Comparison of ENCODE assay signal across 26 cellular contexts in genomic region chr3:16199769-16200168, GRCh38. TPM values are rescaled to one million over a fixed set of nuclear protein-coding genes. Genes with fewer than 3 reads are reported as not detected.
"Had no signal": no experiment of that assay in that cellular context is flagged by ENCODE, and none has a peak within 500 bp of the region (broad histone marks: within the 10 kb centered on the region; RNA-seq: fewer than 3 reads in every experiment).

No MANE protein-coding gene starts in this region.

- H3K36me3 ChIP-seq: breast epithelium, left lung, lower lobe of right lung, vagina had no signal

- ATAC-seq: activated CD4-positive, CD25-positive, alpha-beta regulatory T cell treated with anti-CD3 and anti-CD28 coated beads, Interleukin-2, amount 50 U/mL, for 24 hours; activated CD8-positive, alpha-beta memory T cell treated with anti-CD3 and anti-CD28 coated beads, Interleukin-2, amount 10 ng/mL, durations not matched to agents 7 days and 5 days; activated CD8-positive, alpha-beta T cell treated with anti-CD3 and anti-CD28 coated beads, Interleukin-2, amount 10 ng/mL, durations not matched to agents 7 days and 5 days; left lung; lower lobe of right lung; natural killer cell; right cardiac atrium had no signal

- H3K4me3 Mint-ChIP-seq: activated CD4-positive, alpha-beta T cell treated with anti-CD3 and anti-CD28 coated beads, Interleukin-2, amount 10 ng/mL, durations not matched to agents 24 days and 14 days; activated CD8-positive, alpha-beta memory T cell treated with anti-CD3 and anti-CD28 coated beads, Interleukin-2, amount 10 ng/mL, durations not matched to agents 7 days and 5 days; activated CD8-positive, alpha-beta T cell treated with anti-CD3 and anti-CD28 coated beads, Interleukin-2, amount 10 ng/mL, durations not matched to agents 7 days and 5 days; activated naive CD4-positive, alpha-beta T cell treated with anti-CD3 and anti-CD28 coated beads, Interleukin-2, amount 50 U/mL, for 24 hours; central memory CD8-positive, alpha-beta T cell; natural killer cell; T-helper 1 cell treated with Interleukin-12 subunit alpha and Interleukin-12 subunit beta and Interleukin-4 antibody, amounts not matched to agents 30 μg/mL and 1 μg/mL, for 36 hours had no signal

- H3K9me3 Mint-ChIP-seq: activated CD4-positive, alpha-beta T cell treated with anti-CD3 and anti-CD28 coated beads, Interleukin-2, amount 10 ng/mL, durations not matched to agents 24 days and 14 days; activated naive CD4-positive, alpha-beta T cell treated with anti-CD3 and anti-CD28 coated beads, Interleukin-2, amount 50 U/mL, for 24 hours; central memory CD8-positive, alpha-beta T cell; natural killer cell; T-helper 1 cell treated with Interleukin-12 subunit alpha and Interleukin-12 subunit beta and Interleukin-4 antibody, amounts not matched to agents 30 μg/mL and 1 μg/mL, for 36 hours had no signal

- H3K4me1 ChIP-seq: breast epithelium, left lung, lower lobe of right lung, stomach, thyroid gland, upper lobe of left lung, vagina had no signal

- H3K4me1 Mint-ChIP-seq: activated naive CD4-positive, alpha-beta T cell treated with anti-CD3 and anti-CD28 coated beads, Interleukin-2, amount 50 U/mL, for 24 hours; central memory CD8-positive, alpha-beta T cell; natural killer cell had no signal

- H3K4me3 ChIP-seq: breast epithelium, left lung, lower lobe of right lung, stomach, thyroid gland, upper lobe of left lung, vagina had no signal

- DNase-seq: activated CD4-positive, alpha-beta T cell treated with anti-CD3 and anti-CD28 coated beads, Interleukin-2, amount 10 ng/mL, durations not matched to agents 24 days and 14 days; activated CD8-positive, alpha-beta memory T cell treated with anti-CD3 and anti-CD28 coated beads, Interleukin-2, amount 10 ng/mL, durations not matched to agents 7 days and 5 days; activated CD8-positive, alpha-beta T cell treated with anti-CD3 and anti-CD28 coated beads, Interleukin-2, amount 10 ng/mL, durations not matched to agents 7 days and 5 days; activated gamma-delta T cell treated with Interleukin-2 at 50 U/mL for 16 hours; dermis blood vessel endothelial cell; effector CD8-positive, alpha-beta T cell; left lung; lower lobe of right lung; mesenchymal stem cell; natural killer cell; posterior cingulate gyrus; right cardiac atrium; stimulated activated CD4-positive, alpha-beta T cell treated with anti-CD3 and anti-CD28 coated beads, Interleukin-4, amount 100 ng/mL, for 1 hour; stomach; T-helper 9 cell; thyroid gland; upper lobe of left lung had no signal

- H3K27me3 ChIP-seq: breast epithelium, left lung, thyroid gland, upper lobe of left lung, vagina had no signal

- H3K9me3 ChIP-seq: breast epithelium, left lung, lower lobe of right lung, stomach, thyroid gland, upper lobe of left lung, vagina had no signal

- H3K27ac Mint-ChIP-seq: activated CD4-positive, alpha-beta T cell treated with anti-CD3 and anti-CD28 coated beads, Interleukin-2, amount 10 ng/mL, durations not matched to agents 24 days and 14 days; activated CD8-positive, alpha-beta memory T cell treated with anti-CD3 and anti-CD28 coated beads, Interleukin-2, amount 10 ng/mL, durations not matched to agents 7 days and 5 days; activated CD8-positive, alpha-beta T cell treated with anti-CD3 and anti-CD28 coated beads, Interleukin-2, amount 10 ng/mL, durations not matched to agents 7 days and 5 days; activated naive CD4-positive, alpha-beta T cell treated with anti-CD3 and anti-CD28 coated beads, Interleukin-2, amount 50 U/mL, for 24 hours; natural killer cell; T-helper 1 cell treated with Interleukin-12 subunit alpha and Interleukin-12 subunit beta and Interleukin-4 antibody, amounts not matched to agents 30 μg/mL and 1 μg/mL, for 36 hours had no signal

- H3K36me3 Mint-ChIP-seq: activated CD8-positive, alpha-beta memory T cell treated with anti-CD3 and anti-CD28 coated beads, Interleukin-2, amount 10 ng/mL, durations not matched to agents 7 days and 5 days; activated naive CD4-positive, alpha-beta T cell treated with anti-CD3 and anti-CD28 coated beads, Interleukin-2, amount 50 U/mL, for 24 hours; natural killer cell had no signal

- H3K27ac ChIP-seq: breast epithelium, left lung, lower lobe of right lung, stomach, thyroid gland, upper lobe of left lung, vagina, VCaP had no signal

RNA-seq across cellular contexts. Expression of gene GALNT15, which starts 25.3 kb away (rescaled TPM):
- total RNA-seq: activated CD4-positive, alpha-beta T cell treated with anti-CD3 and anti-CD28 coated beads, Interleukin-2, amount 10 ng/mL, durations not matched to agents 24 days and 14 days; activated CD8-positive, alpha-beta memory T cell treated with anti-CD3 and anti-CD28 coated beads, Interleukin-2, amount 10 ng/mL, durations not matched to agents 7 days and 5 days; activated CD8-positive, alpha-beta T cell treated with anti-CD3 and anti-CD28 coated beads, Interleukin-2, amount 10 ng/mL, durations not matched to agents 7 days and 5 days; epithelial cell of proximal tubule; mononuclear cell; natural killer cell had no signal
